In the genomic region with DNA sequence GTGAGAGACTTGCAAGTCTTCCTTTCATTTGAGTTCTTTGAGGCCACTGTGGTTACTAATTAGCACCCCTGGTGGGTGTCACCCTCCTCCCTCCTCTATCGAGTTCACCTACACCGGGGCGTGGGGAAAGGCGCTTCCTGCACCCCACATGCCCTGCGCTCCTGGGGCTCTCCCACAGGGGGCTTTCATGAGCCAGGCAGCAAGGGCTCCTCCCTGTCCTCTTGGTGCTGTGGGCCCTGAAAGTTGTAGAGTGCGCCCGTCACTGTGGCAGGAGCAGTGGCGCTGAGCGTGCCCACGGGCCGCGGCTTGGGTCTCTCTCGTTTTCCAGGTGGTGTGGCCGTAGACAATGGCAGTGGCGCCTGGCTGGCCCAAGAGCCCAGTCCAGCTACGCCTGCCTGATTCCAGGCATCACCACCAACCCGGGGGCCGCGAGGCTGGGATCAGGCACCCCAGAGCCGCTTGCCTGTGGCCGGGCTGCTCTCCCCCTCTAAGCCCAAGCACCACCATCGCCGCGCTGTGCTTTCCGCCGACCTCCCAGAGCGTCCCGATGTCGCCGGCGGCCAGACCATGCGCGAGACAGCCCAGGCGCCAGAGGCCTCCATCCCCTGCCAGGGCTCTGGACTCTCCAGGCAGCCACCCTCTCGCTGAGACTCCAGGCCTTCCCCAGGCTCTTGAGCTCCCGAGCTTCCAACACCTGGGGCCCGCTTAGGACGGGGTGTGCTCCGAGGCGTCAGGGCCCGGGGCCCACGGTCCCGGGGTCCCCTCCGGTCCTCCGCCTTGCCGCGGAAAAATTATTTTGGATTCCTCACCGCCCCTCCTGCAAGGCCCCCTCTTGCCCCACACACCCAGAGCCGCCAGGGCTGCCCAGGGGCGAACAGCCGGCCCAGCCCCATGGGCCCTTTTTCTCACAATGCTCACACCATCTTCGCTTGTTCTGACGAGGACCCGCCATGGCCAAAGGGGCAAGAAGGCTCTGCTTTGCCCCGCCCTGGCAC, we compare ENCODE assay signal across 8 cellular contexts. TPM values are rescaled to one million over a fixed set of nuclear protein-coding genes. Genes with fewer than 3 reads are reported as not detected.
DNase-seq lines count a peak whose midpoint lies in the region; ATAC-seq and TF ChIP-seq lines count a peak whose summit lies in the region.
"Not testable (repeated sequence)": the region's sequence is repeated elsewhere in the genome, so short reads cannot be mapped to it uniquely, and the experiment has no call there.

No MANE protein-coding gene starts in this region.

- H3K4me3 ChIP-seq in suprapubic skin, result not testable (repeated sequence)

- peaks cover 0 to 27% (median 14%) of the 10 kb centered on the region in 9 donors for H3K9me3 Mint-ChIP-seq in naive thymus-derived CD8-positive, alpha-beta T cell

- H3K27me3 Mint-ChIP-seq in naive thymus-derived CD8-positive, alpha-beta T cell, result not testable (repeated sequence)

- 82% methylated on average over 28 of the region's 55 CpGs for WGBS in suprapubic skin

- not testable (repeated sequence) for H3K4me1 Mint-ChIP-seq in naive thymus-derived CD8-positive, alpha-beta T cell

- H3K27me3 ChIP-seq in suprapubic skin, result not testable (repeated sequence)

- TF ChIP-seq POLR2A in suprapubic skin (IDR thresholded peaks at IDR 0.05), result not testable (repeated sequence)

- DNase-seq in RPMI8226 (peak; percentile 16), activated T-helper 1 cell treated with Interleukin-2 at 50 U/mL for 16 hours (ENCODE audit: low read depth) (peak; percentile 10), suprapubic skin (ENCODE audit: low spot score in 2 of 2) (peak; percentile 71 to 84)
- DNase-seq in naive thymus-derived CD8-positive, alpha-beta T cell, result peak in 7 of 10 donors; percentile 10 to 68 (median 34)

- H3K36me3 ChIP-seq in suprapubic skin, result not testable (repeated sequence)

- H3K4me1 ChIP-seq in suprapubic skin, result not testable (repeated sequence)

- TF ChIP-seq EP300 in suprapubic skin (IDR thresholded peaks at IDR 0.05), result not testable (repeated sequence)

- not testable (repeated sequence) for H3K9me3 ChIP-seq in suprapubic skin

- ATAC-seq in GM21367 (IDR thresholded peaks at IDR 0.05; ENCODE audit: unreplicated experiment), result peak; percentile 100
- ATAC-seq in HG03064 (IDR thresholded peaks at IDR 0.05; ENCODE audit: low read depth, unreplicated experiment), result peak; percentile 100
- ATAC-seq in esophagus mucosa, result peak; percentile 92
- ATAC-seq in naive thymus-derived CD8-positive, alpha-beta T cell, result peak; percentile 72 to 90

- peak overlapping the region in 5 of 10 donors; percentile 5 to 68 (median 47) for H3K4me3 Mint-ChIP-seq in naive thymus-derived CD8-positive, alpha-beta T cell

- H3K27ac Mint-ChIP-seq in naive thymus-derived CD8-positive, alpha-beta T cell, result peak overlapping the region in 1 of 10 donors; percentile 37

- not testable (repeated sequence) for H3K27ac ChIP-seq in suprapubic skin

- H3K36me3 Mint-ChIP-seq in naive thymus-derived CD8-positive, alpha-beta T cell, result not testable (repeated sequence)

- 0 out of 2 replicates have a peak, but pooled peaks have one; percentile 20 for TF ChIP-seq CTCF in GM12874 (IDR thresholded peaks at IDR 0.05; ENCODE audit: insufficient read depth, low read depth, low read length)
- not testable (repeated sequence) for TF ChIP-seq CTCF in suprapubic skin (IDR thresholded peaks at IDR 0.05)

- POLR2A ChIA-PET in naive thymus-derived CD8-positive, alpha-beta T cell (lab: Charles Lee), result not testable (repeated sequence)

RNA-seq across cellular contexts. Expression of gene ZNG1F, which starts 46.0 kb away (rescaled TPM):
- total RNA-seq in esophagus mucosa (8.0 TPM), suprapubic skin (10 to 100 TPM in 2 of 4 donors, 1 to 10 TPM in 2; 8.1 to 20.8 (median 12.4) TPM)
- 10 to 100 TPM; 18.6 to 23.3 TPM for total RNA-seq in naive thymus-derived CD8-positive, alpha-beta T cell
- polyA plus RNA-seq in naive thymus-derived CD8-positive, alpha-beta T cell, result 1 to 10 TPM; 2.5 to 3.2 (median 3.0) TPM

Comparison
In these comparisons a context has a peak if more than half of its experiments do, and no peak if none do; other contexts are left out.
1. DNase-seq: peak in every context shown above with its lines; median percentile 78 in suprapubic skin; 34 in naive thymus-derived CD8-positive, alpha-beta T cell; 16 in RPMI8226; 10 in activated T-helper 1 cell treated with Interleukin-2 at 50 U/mL for 16 hours.